In genomic region chr20:38962044-38962897, GRCh38 we compare ENCODE assay signal across 8 cellular contexts. TPM values are rescaled to one million over a fixed set of nuclear protein-coding genes. Genes with fewer than 3 reads are reported as not detected.
DNase-seq lines count a peak whose midpoint lies in the region; ATAC-seq, FAIRE-seq and TF ChIP-seq lines count a peak whose summit lies in the region.

TSS of gene DHX35 (plus strand) at chr20:38962344. CDS start at chr20:38962368, 24 bp downstream.

- no peak for FAIRE-seq in kidney (lab: Jason Lieb, UNC)

- H3K36me3 ChIP-seq in kidney (ENCODE audit: control insufficient read depth in 1 of 2, insufficient read depth in 2 of 2, low read length in 2 of 2), result no peaks in the 10 kb centered on the region

- H3K9ac ChIP-seq in kidney (ENCODE audit: low read length in 2 of 2), result peak within 1 kb of the TSS; percentile 79 to 90

- ATAC-seq in GM19035 (IDR thresholded peaks at IDR 0.05; ENCODE audit: unreplicated experiment) (peak; percentile 97), HG03354 (IDR thresholded peaks at IDR 0.05; ENCODE audit: poor library complexity, severe bottlenecking, unreplicated experiment) (peak; percentile 97)

- TF ChIP-seq CTCF in kidney (IDR thresholded peaks at IDR 0.05; ENCODE audit: borderline replicate concordance, extremely low read depth, insufficient read depth), result peak; percentile 33

- DNase-seq in AML-193 (lab: John Stamatoyannopoulos, UW) (peak; percentile 89 to 92), NCI-H446 treated with DMSO at 0.1 percent for 48 hours (lab: John Stamatoyannopoulos, UW) (peak; percentile 95), cerebellar nuclear complex (lab: John Stamatoyannopoulos, UW) (peak; percentile 75 to 84), kidney (peak; percentile 100)
- DNase-seq in activated CD4-positive, CD25-positive, alpha-beta regulatory T cell treated with anti-CD3 and anti-CD28 coated beads, Interleukin-2, amount 50 U/mL, for 72 hours, result peak; percentile 100
- peak; percentile 99 for DNase-seq in stimulated activated CD4-positive, alpha-beta T cell treated with anti-CD3 and anti-CD28 coated beads, Interleukin-15, amount 100 ng/mL, for 24 hours

- no peaks in the 10 kb centered on the region for H3K9me3 ChIP-seq in kidney (ENCODE audit: control insufficient read depth in 1 of 2, low read length in 2 of 2)

- intact Hi-C loops in kidney (cut with DNase I), result no loop called here

- peaks cover 6 to 12% of the 10 kb centered on the region in 2 donors for H3K4me1 ChIP-seq in kidney (ENCODE audit: control insufficient read depth in 1 of 2, insufficient read depth in 1 of 2, low read depth in 1 of 2, low read length in 2 of 2)

- H3K27ac ChIP-seq in kidney (ENCODE audit: low read depth in 2 of 2, low read length in 2 of 2), result peak within 1 kb of the TSS; percentile 84 to 85

- peak within 1 kb of the TSS; percentile 94 for H3K4me3 ChIP-seq in kidney (ENCODE audit: low read length in 2 of 2)

RNA-seq across cellular contexts. Expression of gene DHX35, which starts in this region (rescaled TPM):
- total RNA-seq in kidney, result 11.0 TPM
- 6.9 TPM for polyA plus RNA-seq in kidney (ENCODE audit: insufficient read depth, low read depth, low replicate concordance)

Comparison
In these comparisons a context has a peak if more than half of its experiments do, and no peak if none do; other contexts are left out.
1. Peak in every context shown above with its lines: DNase-seq, ATAC-seq, H3K4me3 ChIP-seq and H3K27ac ChIP-seq.